In the genomic region with DNA sequence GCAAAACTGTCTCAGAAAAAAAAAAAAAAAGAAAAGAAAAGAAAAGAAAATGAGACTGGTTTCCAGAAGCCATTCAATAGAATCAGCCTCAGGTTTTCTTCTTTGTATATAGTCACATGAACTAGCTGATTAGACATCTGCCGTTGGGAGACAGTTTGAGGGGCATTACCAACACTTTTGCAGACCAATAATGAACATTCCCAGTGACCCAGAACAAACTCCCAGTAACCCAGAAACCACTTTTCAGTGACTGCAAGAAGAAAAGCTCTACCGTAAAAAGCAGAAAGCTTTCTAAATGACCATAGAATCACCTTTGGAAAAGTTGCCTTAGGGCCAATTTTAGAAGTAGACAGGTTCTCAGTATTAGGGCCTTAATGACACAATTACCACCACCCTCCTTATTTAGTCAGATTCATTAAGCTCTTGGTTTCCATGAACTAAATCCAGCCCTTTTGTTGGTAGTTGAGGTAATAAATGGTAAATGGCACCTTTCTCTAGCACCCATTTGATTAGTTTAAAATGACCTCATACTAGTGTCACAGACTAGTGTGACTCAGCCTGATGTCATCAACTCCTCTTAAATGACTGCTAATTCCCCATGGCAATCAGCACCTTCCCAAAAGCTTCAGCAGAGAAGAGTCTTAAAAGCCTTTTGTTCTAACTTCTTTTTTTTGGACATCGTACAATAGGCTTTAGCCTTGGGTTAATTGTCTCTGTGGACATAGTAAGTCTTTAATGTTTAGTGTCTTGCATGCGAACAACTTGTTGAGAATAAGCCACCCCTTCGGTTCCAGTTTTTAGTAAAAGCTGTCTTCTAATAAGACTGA, we compare ENCODE assay signal across 1 cellular context.
TF ChIP-seq lines count a peak whose summit lies in the region.

No MANE protein-coding gene starts in this region.

TF ChIP-seq in HEK293, 187 proteins besides CTCF, POLR2A, EP300 and RAD21 (continued from another document and continues in another):
- TF ChIP-seq ZSCAN4 (tag by site-specific recombination; IDR thresholded peaks at IDR 0.05): peak; percentile 31; the same call in 1 of the 2 replicates
- no peak for TF ChIP-seq ZNF548 (tag by site-specific recombination; IDR thresholded peaks at IDR 0.05)
- TF ChIP-seq ZNF645 (tag by site-specific recombination; IDR thresholded peaks at IDR 0.05): no peak
- TF ChIP-seq, protein P1, sequence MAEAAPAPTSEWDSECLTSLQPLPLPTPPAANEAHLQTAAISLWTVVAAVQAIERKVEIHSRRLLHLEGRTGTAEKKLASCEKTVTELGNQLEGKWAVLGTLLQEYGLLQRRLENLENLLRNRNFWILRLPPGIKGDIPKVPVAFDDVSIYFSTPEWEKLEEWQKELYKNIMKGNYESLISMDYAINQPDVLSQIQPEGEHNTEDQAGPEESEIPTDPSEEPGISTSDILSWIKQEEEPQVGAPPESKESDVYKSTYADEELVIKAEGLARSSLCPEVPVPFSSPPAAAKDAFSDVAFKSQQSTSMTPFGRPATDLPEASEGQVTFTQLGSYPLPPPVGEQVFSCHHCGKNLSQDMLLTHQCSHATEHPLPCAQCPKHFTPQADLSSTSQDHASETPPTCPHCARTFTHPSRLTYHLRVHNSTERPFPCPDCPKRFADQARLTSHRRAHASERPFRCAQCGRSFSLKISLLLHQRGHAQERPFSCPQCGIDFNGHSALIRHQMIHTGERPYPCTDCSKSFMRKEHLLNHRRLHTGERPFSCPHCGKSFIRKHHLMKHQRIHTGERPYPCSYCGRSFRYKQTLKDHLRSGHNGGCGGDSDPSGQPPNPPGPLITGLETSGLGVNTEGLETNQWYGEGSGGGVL (tag by site-specific recombination; IDR thresholded peaks at IDR 0.05): peak; percentile 69
- TF ChIP-seq MZF1 (tag by site-specific recombination; IDR thresholded peaks at IDR 0.05; ENCODE audit: borderline replicate concordance): no peak
- no peak for TF ChIP-seq HOXA7 (CRISPR knock-in tag; IDR thresholded peaks at IDR 0.05; ENCODE audit: borderline replicate concordance)
- TF ChIP-seq ZNF133 (tag by site-specific recombination; IDR thresholded peaks at IDR 0.05): no peak
- no peak for TF ChIP-seq ZNF175 (tag by site-specific recombination; IDR thresholded peaks at IDR 0.05)
- no peak for TF ChIP-seq ZNF585B (tag by site-specific recombination; IDR thresholded peaks at IDR 0.05)
- TF ChIP-seq ZNF394 (tag by site-specific recombination; IDR thresholded peaks at IDR 0.05; ENCODE audit: borderline replicate concordance): peak; percentile 86
- no peak for TF ChIP-seq ZNF776 (tag by site-specific recombination; IDR thresholded peaks at IDR 0.05; ENCODE audit: borderline replicate concordance)
- TF ChIP-seq KLF7 (tag by site-specific recombination; IDR thresholded peaks at IDR 0.05; ENCODE audit: borderline replicate concordance): no peak
- no peak for TF ChIP-seq ZNF555 (tag by site-specific recombination; conservative IDR thresholded peaks at IDR 0.05)
- TF ChIP-seq ZBTB1 (tag by site-specific recombination; IDR thresholded peaks at IDR 0.05): no peak
- TF ChIP-seq ZNF112 (tag by site-specific recombination; IDR thresholded peaks at IDR 0.05): no peak
- TF ChIP-seq ZNF132 (tag by site-specific recombination; IDR thresholded peaks at IDR 0.05; ENCODE audit: borderline replicate concordance): no peak
- TF ChIP-seq ZNF549 (tag by site-specific recombination; IDR thresholded peaks at IDR 0.05): no peak
- TF ChIP-seq GLI2 (tag by site-specific recombination; IDR thresholded peaks at IDR 0.05; ENCODE audit: borderline replicate concordance, low read depth): peak; percentile 35; the same call in 1 of the 2 replicates
- no peak for TF ChIP-seq ZNF792 (tag by site-specific recombination; IDR thresholded peaks at IDR 0.05)
- TF ChIP-seq ZNF670 (tag by site-specific recombination; IDR thresholded peaks at IDR 0.05; ENCODE audit: low read depth): no peak
- TF ChIP-seq, protein P2, sequence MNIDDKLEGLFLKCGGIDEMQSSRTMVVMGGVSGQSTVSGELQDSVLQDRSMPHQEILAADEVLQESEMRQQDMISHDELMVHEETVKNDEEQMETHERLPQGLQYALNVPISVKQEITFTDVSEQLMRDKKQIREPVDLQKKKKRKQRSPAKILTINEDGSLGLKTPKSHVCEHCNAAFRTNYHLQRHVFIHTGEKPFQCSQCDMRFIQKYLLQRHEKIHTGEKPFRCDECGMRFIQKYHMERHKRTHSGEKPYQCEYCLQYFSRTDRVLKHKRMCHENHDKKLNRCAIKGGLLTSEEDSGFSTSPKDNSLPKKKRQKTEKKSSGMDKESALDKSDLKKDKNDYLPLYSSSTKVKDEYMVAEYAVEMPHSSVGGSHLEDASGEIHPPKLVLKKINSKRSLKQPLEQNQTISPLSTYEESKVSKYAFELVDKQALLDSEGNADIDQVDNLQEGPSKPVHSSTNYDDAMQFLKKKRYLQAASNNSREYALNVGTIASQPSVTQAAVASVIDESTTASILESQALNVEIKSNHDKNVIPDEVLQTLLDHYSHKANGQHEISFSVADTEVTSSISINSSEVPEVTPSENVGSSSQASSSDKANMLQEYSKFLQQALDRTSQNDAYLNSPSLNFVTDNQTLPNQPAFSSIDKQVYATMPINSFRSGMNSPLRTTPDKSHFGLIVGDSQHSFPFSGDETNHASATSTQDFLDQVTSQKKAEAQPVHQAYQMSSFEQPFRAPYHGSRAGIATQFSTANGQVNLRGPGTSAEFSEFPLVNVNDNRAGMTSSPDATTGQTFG (tag by site-specific recombination; IDR thresholded peaks at IDR 0.05; ENCODE audit: borderline replicate concordance): peak; percentile 61; the same call in 1 of the 2 replicates
- TF ChIP-seq ZFP69B (tag by site-specific recombination; IDR thresholded peaks at IDR 0.05): peak; percentile 82
- peak; percentile 85 for TF ChIP-seq ZNF184 (tag by site-specific recombination; IDR thresholded peaks at IDR 0.05)
- TF ChIP-seq ZNF692 (tag by site-specific recombination; IDR thresholded peaks at IDR 0.05): peak; percentile 86
- no peak for TF ChIP-seq ZBTB11 (tag by site-specific recombination; conservative IDR thresholded peaks at IDR 0.05; ENCODE audit: low read depth)
- TF ChIP-seq ZNF157 (tag by site-specific recombination; IDR thresholded peaks at IDR 0.05): no peak
- peak; percentile 44; the same call in 1 of the 2 replicates for TF ChIP-seq ZNF449 (tag by site-specific recombination; IDR thresholded peaks at IDR 0.05)
- no peak for TF ChIP-seq ZBTB49 (tag by site-specific recombination; IDR thresholded peaks at IDR 0.05; ENCODE audit: low read depth)
- TF ChIP-seq ZNF239 (tag by site-specific recombination; IDR thresholded peaks at IDR 0.05): no peak
- TF ChIP-seq ZNF529 (tag by site-specific recombination; IDR thresholded peaks at IDR 0.05; ENCODE audit: insufficient replicate concordance): peak; percentile 20
- TF ChIP-seq ZNF791 (tag by site-specific recombination; IDR thresholded peaks at IDR 0.05): no peak
- TF ChIP-seq ZNF664 (tag by site-specific recombination; IDR thresholded peaks at IDR 0.05): no peak
- peak; percentile 95 for TF ChIP-seq ZNF660 (tag by site-specific recombination; IDR thresholded peaks at IDR 0.05)
- TF ChIP-seq ZBTB48 (tag by site-specific recombination; IDR thresholded peaks at IDR 0.05): no peak
- no peak for TF ChIP-seq ZNF335 (tag by site-specific recombination; conservative IDR thresholded peaks at IDR 0.05)
- 0 out of 2 replicates have a peak, but pooled peaks have one; percentile 14 for TF ChIP-seq ZBTB7A (tag by site-specific recombination; IDR thresholded peaks at IDR 0.05; ENCODE audit: low read depth)
- no peak for TF ChIP-seq BCL11B (tag by site-specific recombination; IDR thresholded peaks at IDR 0.05; ENCODE audit: low read depth)
- TF ChIP-seq ZBTB44 (tag by site-specific recombination; IDR thresholded peaks at IDR 0.05): no peak
- no peak for TF ChIP-seq ZNF426 (tag by site-specific recombination; IDR thresholded peaks at IDR 0.05)
- TF ChIP-seq ZNF324 (tag by site-specific recombination; IDR thresholded peaks at IDR 0.05): peak; percentile 87
- no peak for TF ChIP-seq ZNF404 (tag by site-specific recombination; IDR thresholded peaks at IDR 0.05)
- peak; percentile 66; the same call in 1 of the 2 replicates for TF ChIP-seq ZNF600 (tag by site-specific recombination; IDR thresholded peaks at IDR 0.05)
